ENCODE assay signal across 8 cellular contexts in the genomic region with DNA sequence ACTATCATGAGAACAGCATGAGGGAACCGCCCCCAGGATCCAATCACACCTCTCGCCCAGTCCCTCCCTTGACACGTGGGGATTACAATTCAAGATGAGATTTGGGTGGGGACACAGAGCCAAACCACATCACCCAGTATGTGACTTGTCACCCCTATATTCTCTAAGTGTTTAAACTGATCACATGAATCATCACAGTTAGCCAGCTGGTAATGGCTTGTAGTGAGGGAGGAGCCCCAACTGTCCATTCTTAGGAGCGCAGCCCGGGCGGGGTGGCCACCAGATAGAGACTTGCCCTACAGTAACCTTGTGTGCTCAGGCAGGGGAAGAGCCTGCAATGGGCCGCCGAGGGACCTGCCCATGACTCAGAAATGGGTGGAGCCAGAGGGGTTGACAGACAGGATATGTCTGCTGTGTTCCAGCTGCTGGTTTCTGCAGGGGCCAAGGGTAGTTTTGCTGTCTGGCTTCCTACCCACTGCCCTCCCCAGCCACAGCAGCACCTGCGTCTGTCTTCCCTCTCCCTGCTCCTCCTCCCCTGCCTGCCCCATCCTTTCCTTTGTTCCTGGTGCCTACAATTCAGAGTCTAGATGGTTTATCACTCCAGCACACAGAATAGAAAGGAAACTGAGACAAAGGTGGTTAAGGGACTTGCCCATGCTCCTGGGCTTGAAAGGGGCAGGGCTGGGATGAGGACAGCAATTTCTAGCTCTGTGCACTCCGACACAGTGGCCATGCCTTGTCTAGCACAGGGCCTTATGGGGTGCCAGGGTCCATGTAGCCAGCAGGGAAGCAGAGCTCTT. TPM values are rescaled to one million over a fixed set of nuclear protein-coding genes. Genes with fewer than 3 reads are reported as not detected.
DNase-seq lines count a peak whose midpoint lies in the region; ATAC-seq and TF ChIP-seq lines count a peak whose summit lies in the region.

No MANE protein-coding gene starts in this region.

- no peak overlapping the region for H3K4me3 ChIP-seq in DOHH2 (ENCODE audit: low read length)

- H3K36me3 ChIP-seq in DOHH2 (ENCODE audit: control insufficient read depth, low read length) = peaks cover 5% of the 10 kb centered on the region

- no peak overlapping the region for H3K27ac ChIP-seq in DOHH2 (ENCODE audit: low read depth, low read length)

- H3K4me2 ChIP-seq in DOHH2 (ENCODE audit: low read length) = peak overlapping the region; percentile 35

- ATAC-seq in GM21526 (IDR thresholded peaks at IDR 0.05; ENCODE audit: low FRiP score, unreplicated experiment) = peak; percentile 76

- no peaks in the 10 kb centered on the region for H4K20me1 ChIP-seq in DOHH2 (ENCODE audit: control insufficient read depth, insufficient read depth, low read depth, low read length)

- peaks cover 40% of the 10 kb centered on the region for H3K4me1 ChIP-seq in DOHH2 (ENCODE audit: control insufficient read depth, low read length)

- H3K79me2 ChIP-seq in DOHH2 (ENCODE audit: control insufficient read depth, low read length) = no peaks in the 10 kb centered on the region

- H3F3A ChIP-seq in DOHH2 (ENCODE audit: control insufficient read depth, insufficient read depth) = peaks cover 8% of the 10 kb centered on the region

- H3K9me2 ChIP-seq in DOHH2 (replicated peaks; ENCODE audit: control insufficient read depth, low read length) = no peaks in the 10 kb centered on the region

- H3K27me3 ChIP-seq in DOHH2 (ENCODE audit: control insufficient read depth, low read length) = peaks cover 12% of the 10 kb centered on the region

- TF ChIP-seq CTCF in DOHH2 (IDR thresholded peaks at IDR 0.05; ENCODE audit: low read depth, low read length, poor library complexity, severe bottlenecking) = no peak

- no peaks in the 10 kb centered on the region for H3K9me3 ChIP-seq in DOHH2 (ENCODE audit: control insufficient read depth, insufficient read depth, low read length)

- DNase-seq in HT-29 (ENCODE audit: low spot score) (peak; percentile 95), T-helper 2 cell (peak; percentile 71 to 97 (median 85)), amygdala (lab: John Stamatoyannopoulos, UW) (peak in 41 of 56 donors; percentile 26 to 89 (median 69)), hypothalamus (lab: John Stamatoyannopoulos, UW) (peak in 34 of 51 donors; percentile 25 to 82 (median 60)), DMS114 treated with DMSO at 0.1 percent for 48 hours (lab: John Stamatoyannopoulos, UW; ENCODE audit: unreplicated experiment) (no peak)
- DNase-seq in stimulated activated CD4-positive, alpha-beta T cell treated with anti-CD3 and anti-CD28 coated beads, Interleukin-15, amount 100 ng/mL, for 24 hours = peak; percentile 95

RNA-seq across cellular contexts. Expression of a gene that starts 9.2 kb away (rescaled TPM):
- 2.6 and 5.7 TPM in 2 replicates for total RNA-seq in HT-29 (2014; rRNA removed; shearing (Covaris generic))
